ENCODE assay signal across 20 cellular contexts in genomic region chr9:36739538-36740116, GRCh38.
DNase-seq lines count a peak whose midpoint lies in the region; TF ChIP-seq lines count a peak whose summit lies in the region.
"Had no signal": no experiment of that assay in that cellular context is flagged by ENCODE, and none has a peak within 500 bp of the region (broad histone marks: within the 10 kb centered on the region; RNA-seq: fewer than 3 reads in every experiment).

No MANE protein-coding gene starts in this region.

- H3K9me3 Mint-ChIP-seq in glutamatergic neuron (ENCODE audit: unreplicated experiment) = peaks cover 8% of the 10 kb centered on the region
- H3K9me3 Mint-ChIP-seq in HFFc6 = no peaks in the 10 kb centered on the region

- H3K23ac ChIP-seq in trophoblast cell (ENCODE audit: low read length) = no peak overlapping the region

- no peak overlapping the region for H3K4ac ChIP-seq in trophoblast cell (ENCODE audit: low read depth, low read length)

- no peak overlapping the region for H3K18ac ChIP-seq in trophoblast cell (ENCODE audit: low read length)

- H3K79me1 ChIP-seq in trophoblast cell (ENCODE audit: low read length) = no peaks in the 10 kb centered on the region

- peak; percentile 10 for DNase-seq in NCI-H82 treated with DMSO at 0.1 percent for 48 hours (lab: John Stamatoyannopoulos, UW; ENCODE audit: unreplicated experiment)
- DNase-seq in glutamatergic neuron = peak; percentile 82
- no peak for DNase-seq in OCI-M1 (lab: John Stamatoyannopoulos, UW)
- DNase-seq in HuH-7.5 (ENCODE audit: low spot score) = no peak
- no peak for DNase-seq in HFFc6
- no peak for DNase-seq in trophoblast cell
- DNase-seq: activated CD4-positive, alpha-beta T cell treated with anti-CD3 and anti-CD28 coated beads for 48 hours; activated naive CD4-positive, alpha-beta T cell treated with Interleukin-2 at 50 U/mL for 16 hours; activated T-cell treated with anti-CD3 and anti-CD28 coated beads for 4 hours; aorta; left cardiac atrium; NCI-H1105; NCI-H748 treated with DMSO at 0.1 percent for 48 hours; ovary; stimulated activated CD4-positive, alpha-beta T cell treated with anti-CD3 and anti-CD28 coated beads, Interleukin-2, amount 100 ng/mL, for 24 hours; T1000 had no signal

- no peaks in the 10 kb centered on the region for H3K79me2 ChIP-seq in trophoblast cell (ENCODE audit: control insufficient read depth, insufficient read depth, low read length, poor library complexity)

- H2AFZ ChIP-seq in neuron (ENCODE audit: low read depth, low read length) (no peak overlapping the region), trophoblast cell (ENCODE audit: insufficient read depth, low read length, poor library complexity) (no peak overlapping the region)

- peak overlapping the region; percentile 44; the same call in 1 of the 2 replicates for H3K9ac ChIP-seq in ES-I3 (ENCODE audit: low read depth, low read length)
- H3K9ac ChIP-seq in trophoblast cell (ENCODE audit: low read length) = no peak overlapping the region

- no peak overlapping the region for H3K4me2 ChIP-seq in trophoblast cell (ENCODE audit: low read length)

- H3K27ac ChIP-seq in trophoblast cell (ENCODE audit: low read depth, low read length) = no peak overlapping the region
- H3K27ac ChIP-seq: ovary, vagina had no signal

- H4K8ac ChIP-seq in trophoblast cell (ENCODE audit: low read depth, low read length) = no peak overlapping the region

- H3K27me3 Mint-ChIP-seq in glutamatergic neuron (ENCODE audit: unreplicated experiment) (peaks cover 11% of the 10 kb centered on the region), HFFc6 (ENCODE audit: insufficient read depth) (peaks cover 29% of the 10 kb centered on the region)

- H4K12ac ChIP-seq in trophoblast cell (ENCODE audit: low read depth, low read length) = no peak overlapping the region

- H3K27ac Mint-ChIP-seq in glutamatergic neuron (ENCODE audit: unreplicated experiment) (no peak overlapping the region), HFFc6 (no peak overlapping the region)

- H3K4me3 Mint-ChIP-seq in glutamatergic neuron (ENCODE audit: unreplicated experiment) = peak overlapping the region; percentile 77
- H3K4me3 Mint-ChIP-seq in HFFc6 = no peak overlapping the region

- H3K14ac ChIP-seq in trophoblast cell (ENCODE audit: low read length) = no peak overlapping the region

- no peak overlapping the region for H2BK120ac ChIP-seq in trophoblast cell (ENCODE audit: insufficient read depth, low read length, poor library complexity)

- H3K36me3 Mint-ChIP-seq in glutamatergic neuron (ENCODE audit: unreplicated experiment) (no peaks in the 10 kb centered on the region), HFFc6 (ENCODE audit: low read depth) (no peaks in the 10 kb centered on the region)

- peak overlapping the region; percentile 23 for H3K4me3 ChIP-seq in neuron (ENCODE audit: low read length)
- no peak overlapping the region for H3K4me3 ChIP-seq in trophoblast cell (ENCODE audit: low read depth, low read length)
- H3K4me3 ChIP-seq: HAP-1, ovary, vagina had no signal

- H3K4me1 Mint-ChIP-seq in glutamatergic neuron (ENCODE audit: low read depth, unreplicated experiment) = peaks cover 15% of the 10 kb centered on the region
- H3K4me1 Mint-ChIP-seq in HFFc6 (ENCODE audit: low read depth) = peaks cover 12% of the 10 kb centered on the region

- H2BK5ac ChIP-seq in trophoblast cell (ENCODE audit: low read depth, low read length, poor library complexity) = no peak overlapping the region

- H3K27me3 ChIP-seq in neuron (ENCODE audit: insufficient read depth, low read length) = peaks cover 47% of the 10 kb centered on the region
- no peaks in the 10 kb centered on the region for H3K27me3 ChIP-seq in trophoblast cell (ENCODE audit: insufficient read depth, low read length)
- H3K27me3 ChIP-seq: ovary, vagina had no signal

- H2AK5ac ChIP-seq in trophoblast cell (ENCODE audit: low read length) = no peak overlapping the region

- no peaks in the 10 kb centered on the region for H3K36me3 ChIP-seq in ES-I3 (ENCODE audit: insufficient read depth, low read length)
- H3K36me3 ChIP-seq in neuron (ENCODE audit: insufficient read depth, low read length) = no peaks in the 10 kb centered on the region
- H3K36me3 ChIP-seq in trophoblast cell (ENCODE audit: control insufficient read depth in 1 of 2, insufficient read depth in 2 of 2, low read length in 2 of 2) = no peaks in the 10 kb centered on the region
- H3K36me3 ChIP-seq: HAP-1, ovary, vagina had no signal

- no peak overlapping the region for H2BK12ac ChIP-seq in trophoblast cell (ENCODE audit: low read length)

- no peak for TF ChIP-seq CTCF in glutamatergic neuron (IDR thresholded peaks at IDR 0.05; ENCODE audit: partially characterized antibody, unreplicated experiment)
- TF ChIP-seq CTCF in HFFc6 (IDR thresholded peaks at IDR 0.05) = no peak

- H3K4me1 ChIP-seq in ES-I3 (ENCODE audit: insufficient read depth, low read length) (no peaks in the 10 kb centered on the region; the same call in 1 of the 2 replicates), neuron (ENCODE audit: insufficient read depth, low read length) (peaks cover 4% of the 10 kb centered on the region), trophoblast cell (ENCODE audit: control insufficient read depth in 1 of 2, insufficient read depth in 2 of 2, low read length in 2 of 2) (no peaks in the 10 kb centered on the region)
- H3K4me1 ChIP-seq: HAP-1, vagina had no signal

- WGBS in trophoblast cell (ENCODE audit: extremely low coverage, insufficient coverage, insufficient read length) = no CpG with 5 or more reads among the region's 42 CpGs

- H4K91ac ChIP-seq in trophoblast cell (ENCODE audit: low read depth, low read length) = no peak overlapping the region

- H3K9me3 ChIP-seq in ES-I3 (ENCODE audit: control insufficient read depth, insufficient read depth, low read length) = no peaks in the 10 kb centered on the region
- H3K9me3 ChIP-seq in neuron (ENCODE audit: low read length) = no peaks in the 10 kb centered on the region
- peaks cover 2% of the 10 kb centered on the region for H3K9me3 ChIP-seq in trophoblast cell (ENCODE audit: insufficient read depth, low read depth, low read length)
- H3K9me3 ChIP-seq: HAP-1, ovary, vagina had no signal

Comparison
In these comparisons a context has a peak if more than half of its experiments do, and no peak if none do; other contexts are left out.
1. DNase-seq: peak in NCI-H82 treated with DMSO at 0.1 percent for 48 hours (single experiment) and glutamatergic neuron (single experiment); none in OCI-M1 (single experiment), HuH-7.5 (single experiment), HFFc6 (single experiment) and trophoblast cell (0 of 2).